In the genomic region with DNA sequence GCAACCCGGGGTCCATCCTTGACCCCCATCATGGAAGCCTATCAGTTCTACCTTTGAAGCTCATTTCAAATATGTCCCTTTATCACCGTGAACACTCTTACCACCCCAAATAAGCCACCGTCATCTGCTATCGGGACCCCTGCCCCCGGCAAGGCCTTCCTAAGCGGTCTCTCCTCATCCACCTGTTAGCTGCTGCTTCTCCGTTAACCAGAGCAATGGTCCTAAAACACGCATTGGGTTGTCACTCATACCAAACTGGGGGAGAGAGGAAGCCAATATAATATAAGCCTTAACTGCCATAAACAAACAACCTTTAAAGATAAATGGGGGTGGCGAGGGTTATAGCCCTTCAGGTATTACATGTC, we compare ENCODE assay signal across 8 cellular contexts. TPM values are rescaled to one million over a fixed set of nuclear protein-coding genes. Genes with fewer than 3 reads are reported as not detected.
DNase-seq lines count a peak whose midpoint lies in the region; ATAC-seq and TF ChIP-seq lines count a peak whose summit lies in the region.

No MANE protein-coding gene starts in this region.

- H3K4me3 Mint-ChIP-seq in CD4-positive, alpha-beta T cell: no peak overlapping the region
- no peak overlapping the region for H3K4me3 Mint-ChIP-seq in endodermal cell

- H3K36me3 ChIP-seq in Karpas-422 (ENCODE audit: insufficient read depth, low read length) (peaks cover 29% of the 10 kb centered on the region), endodermal cell (ENCODE audit: control insufficient read depth, insufficient read depth, low read length) (peaks cover 27% of the 10 kb centered on the region), neutrophil (peaks cover 14% of the 10 kb centered on the region)

- no peak for TF ChIP-seq CTCF in CD4-positive, alpha-beta T cell (IDR thresholded peaks at IDR 0.05)
- TF ChIP-seq CTCF in endodermal cell (conservative IDR thresholded peaks at IDR 0.05) (no peak), neutrophil (IDR thresholded peaks at IDR 0.05) (no peak)

- H3K79me2 ChIP-seq in Karpas-422 (ENCODE audit: low read length): peaks cover 53% of the 10 kb centered on the region

- peaks cover 29% of the 10 kb centered on the region for H3K36me3 Mint-ChIP-seq in CD4-positive, alpha-beta T cell (ENCODE audit: low read depth)
- peaks cover 16% of the 10 kb centered on the region for H3K36me3 Mint-ChIP-seq in endodermal cell (ENCODE audit: low read depth)

- H2AFZ ChIP-seq in Karpas-422 (ENCODE audit: low read length): no peak overlapping the region

- H3K27ac ChIP-seq in CD4-positive, alpha-beta T cell (ENCODE audit: low read depth, low read length): peak overlapping the region; percentile 87
- no peak overlapping the region for H3K27ac ChIP-seq in Karpas-422 (ENCODE audit: low read length)
- H3K27ac ChIP-seq in endodermal cell (ENCODE audit: low read depth, low read length): no peak overlapping the region
- peak overlapping the region; percentile 88 for H3K27ac ChIP-seq in neutrophil

- peaks cover 6% of the 10 kb centered on the region; the same call in 1 of the 2 replicates for H4K20me1 ChIP-seq in Karpas-422 (ENCODE audit: insufficient read depth, low read depth, low read length)

- peaks cover 60% of the 10 kb centered on the region for H3K4me1 Mint-ChIP-seq in CD4-positive, alpha-beta T cell (ENCODE audit: low read depth)
- H3K4me1 Mint-ChIP-seq in endodermal cell: peaks cover 25% of the 10 kb centered on the region

- H3K27ac Mint-ChIP-seq in CD4-positive, alpha-beta T cell: no peak overlapping the region
- H3K27ac Mint-ChIP-seq in endodermal cell: no peak overlapping the region

- WGBS in endodermal cell (ENCODE audit: insufficient coverage in 1 of 2, insufficient read length in 1 of 2), 2 experiments: 11 to 13% methylated on average over 5 to 9 of the region's 9 CpGs

- H3K4me3 ChIP-seq in Karpas-422 (ENCODE audit: low read length) (peak overlapping the region; percentile 83), endodermal cell (ENCODE audit: low read length) (peak overlapping the region; percentile 99), neutrophil (ENCODE audit: low read depth in 1 of 2, low read length in 1 of 2) (peak overlapping the region; percentile 94 to 96)

- CTCF ChIA-PET in CD4-positive, alpha-beta T cell (lab: Charles Lee): interaction anchor here (1.4 to 2.7 kb wide), 4 partner anchors 9 to 110 kb away, joined by 3 to 41 read pairs (median 18); partner anchors contain the start of genes ANKAR and OSGEPL1

- peaks cover 28% of the 10 kb centered on the region for H3K4me1 ChIP-seq in Karpas-422 (ENCODE audit: low read length)
- H3K4me1 ChIP-seq in endodermal cell (ENCODE audit: control insufficient read depth, insufficient read depth, low read length): peaks cover 19% of the 10 kb centered on the region
- peaks cover 46 to 56% of the 10 kb centered on the region in 2 experiments for H3K4me1 ChIP-seq in neutrophil (ENCODE audit: control insufficient read depth in 1 of 2, insufficient read depth in 1 of 2, low read depth in 1 of 2, low read length in 1 of 2)

- H3K9me3 ChIP-seq in CD4-positive, alpha-beta T cell (ENCODE audit: control insufficient read depth, low read length): no peaks in the 10 kb centered on the region
- no peaks in the 10 kb centered on the region for H3K9me3 ChIP-seq in Karpas-422 (ENCODE audit: low read length)
- H3K9me3 ChIP-seq in endodermal cell (ENCODE audit: control insufficient read depth, low read length): no peaks in the 10 kb centered on the region
- no peaks in the 10 kb centered on the region for H3K9me3 ChIP-seq in neutrophil

- POLR2A ChIA-PET in CD4-positive, alpha-beta T cell (lab: Charles Lee): interaction anchor here (1.1 to 6.4 kb wide), 6 partner anchors 13 to 221 kb away, joined by 3 to 63 read pairs (median 10); partner anchors contain the start of genes ANKAR, ORMDL1, OSGEPL1 and PMS1

- no peaks in the 10 kb centered on the region for H3K9me3 Mint-ChIP-seq in CD4-positive, alpha-beta T cell
- H3K9me3 Mint-ChIP-seq in endodermal cell: no peaks in the 10 kb centered on the region

- H3K4me2 ChIP-seq in Karpas-422 (ENCODE audit: low read depth, low read length, poor library complexity, severe bottlenecking): peak overlapping the region; percentile 89

- H3K9me2 ChIP-seq in Karpas-422 (replicated peaks; ENCODE audit: insufficient read depth, low read length): no peaks in the 10 kb centered on the region

- DNase-seq in CD4-positive, alpha-beta T cell: no peak
- DNase-seq in Karpas-422 (peak; percentile 58), endodermal cell (no peak), cerebellar nuclear complex (lab: John Stamatoyannopoulos, UW) (no peak), HCEC 1CT (no peak), HUDEP-2 (lab: John Stamatoyannopoulos, UW; ENCODE audit: unreplicated experiment in 76 of 76) (no peak)

- H3K27me3 Mint-ChIP-seq in CD4-positive, alpha-beta T cell: no peaks in the 10 kb centered on the region
- H3K27me3 Mint-ChIP-seq in endodermal cell (ENCODE audit: insufficient read depth): no peaks in the 10 kb centered on the region

- no peaks in the 10 kb centered on the region for H3K27me3 ChIP-seq in CD4-positive, alpha-beta T cell (ENCODE audit: control insufficient read depth, insufficient read depth, low read length)
- H3K27me3 ChIP-seq in Karpas-422 (ENCODE audit: low read length): no peaks in the 10 kb centered on the region
- no peaks in the 10 kb centered on the region for H3K27me3 ChIP-seq in endodermal cell (ENCODE audit: control insufficient read depth, insufficient read depth, low read length, poor library complexity, severe bottlenecking)
- H3K27me3 ChIP-seq in neutrophil: no peaks in the 10 kb centered on the region

- no peak for ATAC-seq in CD4-positive, alpha-beta T cell (ENCODE audit: poor library complexity)
- ATAC-seq in GM18867 (IDR thresholded peaks at IDR 0.05; ENCODE audit: unreplicated experiment): no peak

- intact Hi-C loops in CD4-positive, alpha-beta T cell (cut with DNase I, micrococcal nuclease): loop anchor here (1.0 to 10.0 kb wide), 10 partner anchors 12 to 873 kb away; partner anchors contain the start of genes ORMDL1 (in 2 of the 2), PMS1 (in 2 of the 2), ANKAR (in 1 of the 2) and NEMP2 (in 1 of the 2)

- H3K9ac ChIP-seq in Karpas-422 (ENCODE audit: low read length): peak overlapping the region; percentile 90
- peak overlapping the region; percentile 93 for H3K9ac ChIP-seq in endodermal cell (ENCODE audit: extremely low read depth, low read length, poor library complexity, severe bottlenecking)

RNA-seq across cellular contexts. Expression of gene ASNSD1, which starts 0.7 kb away (rescaled TPM):
- 10 to 100 TPM; 38.9 to 40.6 TPM for total RNA-seq in CD4-positive, alpha-beta T cell
- total RNA-seq in Karpas-422 (2014; rRNA removed; shearing (Covaris generic); ENCODE audit: low replicate concordance): 35.4 and 43.8 TPM in 2 replicates
- 10 to 100 TPM; 43.3 to 56.2 TPM for total RNA-seq in endodermal cell
- polyA plus RNA-seq in endodermal cell (2013, experiment 1 of 2): 44.2 TPM
- polyA plus RNA-seq in endodermal cell (2013, experiment 2 of 2): 41.2 TPM

RNA-seq across cellular contexts. Expression of gene ANKAR, which starts 12.5 kb away (rescaled TPM):
- total RNA-seq in CD4-positive, alpha-beta T cell: 1 to 10 TPM; 7.9 to 8.0 TPM
- 5.7 and 24.9 TPM in 2 replicates for total RNA-seq in Karpas-422 (2014; rRNA removed; shearing (Covaris generic); ENCODE audit: low replicate concordance)
- total RNA-seq in endodermal cell: 1 to 10 TPM; 4.3 to 7.4 TPM
- 2.0 TPM for polyA plus RNA-seq in endodermal cell (2013, experiment 1 of 2)
- 2.6 TPM for polyA plus RNA-seq in endodermal cell (2013, experiment 2 of 2)

Comparison
In these comparisons a context has a peak if more than half of its experiments do, and no peak if none do; other contexts are left out.
1. H3K27ac ChIP-seq: peak in CD4-positive, alpha-beta T cell (single experiment) and neutrophil (single experiment); none in Karpas-422 (single experiment) and endodermal cell (single experiment).
2. Peak in every context shown above with its lines, with median percentiles within 50 percentile points of each other: H3K4me3 ChIP-seq.